In the genomic region with DNA sequence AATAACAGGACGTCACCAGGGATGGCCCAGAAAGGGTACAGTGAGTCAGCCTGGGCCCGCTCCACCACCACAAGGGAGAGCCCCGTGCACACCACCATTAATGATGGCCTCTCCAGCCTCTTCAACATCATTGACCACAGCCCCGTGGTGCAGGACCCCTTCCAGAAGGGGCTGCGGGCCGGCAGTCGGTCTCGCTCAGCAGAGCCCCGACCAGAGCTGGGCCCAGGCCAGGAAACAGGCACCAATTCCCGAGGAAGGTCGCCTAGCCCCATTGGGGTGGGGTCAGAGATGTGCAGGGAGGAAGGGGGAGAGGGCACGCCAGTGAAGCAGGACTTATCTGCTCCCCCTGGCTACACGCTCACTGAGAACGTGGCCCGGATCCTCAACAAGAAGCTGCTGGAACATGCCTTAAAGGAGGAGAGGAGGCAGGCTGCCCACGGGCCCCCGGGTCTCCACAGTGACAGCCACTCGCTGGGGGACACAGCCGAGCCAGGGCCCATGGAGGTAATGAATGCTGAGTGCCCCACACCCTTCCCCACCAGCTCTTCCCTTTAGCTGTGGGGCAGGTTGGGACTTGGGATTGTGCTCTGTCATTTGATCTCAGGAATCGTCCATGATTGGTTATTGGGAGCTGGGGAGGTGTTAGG, we compare ENCODE assay signal across 20 cellular contexts.
A peak's percentile ranks its signal among the peaks of the same experiment; 100 is the strongest.
DNase-seq lines count a peak whose midpoint lies in the region; FAIRE-seq and TF ChIP-seq lines count a peak whose summit lies in the region.
"Had no signal": no experiment of that assay in that cellular context is flagged by ENCODE, and none has a peak within 500 bp of the region (broad histone marks: within the 10 kb centered on the region; RNA-seq: fewer than 3 reads in every experiment).

No MANE protein-coding gene starts in this region.

- no peak overlapping the region for H4K5ac ChIP-seq in mesendoderm (ENCODE audit: low read length)

- H3K14ac ChIP-seq in neuronal stem cell (ENCODE audit: low read length), result no peak overlapping the region

- H4K8ac ChIP-seq in neuronal stem cell (ENCODE audit: low read depth, low read length) (no peak overlapping the region), mesendoderm (ENCODE audit: low read depth, low read length) (no peak overlapping the region)

- no peak overlapping the region for H3K23ac ChIP-seq in neuronal stem cell (ENCODE audit: low read depth, low read length, poor library complexity)
- H3K23ac ChIP-seq in mesendoderm (ENCODE audit: low read length), result no peak overlapping the region

- TF ChIP-seq CTCF in bronchial epithelial cell (IDR thresholded peaks at IDR 0.05; ENCODE audit: insufficient read depth, low read length, severe bottlenecking) (no peak), coronary artery (IDR thresholded peaks at IDR 0.05) (no peak)

- no peaks in the 10 kb centered on the region for H3K9me3 ChIP-seq in BLaER1
- peaks cover 0 to 14% of the 10 kb centered on the region in 2 donors for H3K9me3 ChIP-seq in neuronal stem cell (replicated peaks in 1 of 2; ENCODE audit: control insufficient read depth in 2 of 2, insufficient read depth in 1 of 2, low read depth in 1 of 2, low read length in 2 of 2)
- H3K9me3 ChIP-seq: Caco-2 had no signal

- FAIRE-seq in bronchial epithelial cell (lab: Jason Lieb, UNC), result no peak
- FAIRE-seq: D721Med, H1, HepG2 had no signal

- no peaks in the 10 kb centered on the region for H3K36me3 Mint-ChIP-seq in immature natural killer cell

- H3K9me3 Mint-ChIP-seq in immature natural killer cell, result no peaks in the 10 kb centered on the region
- H3K9me3 Mint-ChIP-seq: CD4-positive, alpha-beta T cell; IgD-negative memory B cell had no signal

- no CpG with 5 or more reads among the region's 20 CpGs for WGBS in neuronal stem cell (ENCODE audit: extremely low coverage in 2 of 2, insufficient read length in 2 of 2, insufficient replicate concordance in 1 of 2), 2 donors
- WGBS in mesendoderm (ENCODE audit: extremely low coverage, insufficient coverage, low lambda C conversion rate), result no CpG with 5 or more reads among the region's 20 CpGs

- H2AK5ac ChIP-seq in neuronal stem cell (ENCODE audit: low read depth, low read length) (no peak overlapping the region), mesendoderm (ENCODE audit: low read length) (no peak overlapping the region)

- H4K20me1 ChIP-seq in BLaER1, result peaks cover 100% of the 10 kb centered on the region

- H3K4me3 ChIP-seq in BLaER1 (no peak overlapping the region), bronchial epithelial cell (ENCODE audit: low read depth, low read length) (no peak overlapping the region), neuronal stem cell (ENCODE audit: low read length in 2 of 2) (no peak overlapping the region), coronary artery (no peak overlapping the region), mesendoderm (ENCODE audit: low read length) (no peak overlapping the region)

- H2BK15ac ChIP-seq in neuronal stem cell (ENCODE audit: low read length) (no peak overlapping the region), mesendoderm (replicated peaks; ENCODE audit: low read depth) (no peak overlapping the region)

- H3K4me1 Mint-ChIP-seq in immature natural killer cell, result no peaks in the 10 kb centered on the region
- H3K4me1 Mint-ChIP-seq: IgD-negative memory B cell had no signal

- peak; percentile 22 for DNase-seq in NCI-H2171 treated with DMSO at 0.1 percent for 48 hours (lab: John Stamatoyannopoulos, UW)
- DNase-seq in NCI-H2171 (lab: John Stamatoyannopoulos, UW), result no peak
- DNase-seq in bronchial epithelial cell (ENCODE audit: low read depth), result peak; percentile 29
- DNase-seq in neuronal stem cell (ENCODE audit: low spot score), result no peak
- no peak for DNase-seq in coronary artery (ENCODE audit: low spot score)
- no peak for DNase-seq in mesendoderm
- no peak for DNase-seq in immature natural killer cell
- DNase-seq: 8988T; Caco-2; CD4-positive, alpha-beta T cell; DMS79 treated with DMSO at 0.1 percent for 48 hours; GF-D8; H9 had no signal

- no peak overlapping the region for H3K56ac ChIP-seq in mesendoderm (ENCODE audit: low read length)

- H3K4me3 Mint-ChIP-seq in immature natural killer cell, result no peak overlapping the region
- H3K4me3 Mint-ChIP-seq: B cell; CD4-positive, alpha-beta T cell; H9; IgD-negative memory B cell had no signal

- H2AFZ ChIP-seq in neuronal stem cell (ENCODE audit: low read length), result no peak overlapping the region

- no peak overlapping the region for H2BK120ac ChIP-seq in neuronal stem cell (ENCODE audit: low read depth, low read length)
- H2BK120ac ChIP-seq in mesendoderm (ENCODE audit: low read depth, low read length), result no peak overlapping the region

- H3K4ac ChIP-seq in neuronal stem cell (ENCODE audit: low read length) (no peak overlapping the region), mesendoderm (ENCODE audit: low read depth, low read length) (no peak overlapping the region)

- H3K36me3 ChIP-seq in BLaER1, result peaks cover 93% of the 10 kb centered on the region
- peaks cover 9% of the 10 kb centered on the region for H3K36me3 ChIP-seq in bronchial epithelial cell (ENCODE audit: control insufficient read depth, insufficient read depth, low read length)
- H3K36me3 ChIP-seq in neuronal stem cell (replicated peaks in 1 of 2; ENCODE audit: control insufficient read depth in 2 of 2, insufficient read depth in 2 of 2, low read length in 2 of 2), result peaks cover 2 to 58% of the 10 kb centered on the region in 2 donors
- no peaks in the 10 kb centered on the region for H3K36me3 ChIP-seq in mesendoderm (ENCODE audit: control insufficient read depth, insufficient read depth, low read length)

- H3K4me1 ChIP-seq in BLaER1 (peaks cover 83% of the 10 kb centered on the region), neuronal stem cell (ENCODE audit: control insufficient read depth in 2 of 2, insufficient read depth in 1 of 2, low read depth in 1 of 2, low read length in 2 of 2) (peaks cover 0 to 6% of the 10 kb centered on the region in 2 donors), mesendoderm (ENCODE audit: control insufficient read depth, low read depth, low read length) (no peaks in the 10 kb centered on the region)
- H3K4me1 ChIP-seq: Caco-2 had no signal

- peaks cover 0 to 6% (median 3%) of the 10 kb centered on the region in 3 donors for H3K27me3 Mint-ChIP-seq in immature natural killer cell (ENCODE audit: low read depth in 3 of 3)
- H3K27me3 Mint-ChIP-seq: CD4-positive, alpha-beta T cell had no signal

- H3K79me2 ChIP-seq in mesendoderm (ENCODE audit: control insufficient read depth, insufficient read depth, low read length), result no peaks in the 10 kb centered on the region

- no peaks in the 10 kb centered on the region for H3K27me3 ChIP-seq in BLaER1
- no peaks in the 10 kb centered on the region for H3K27me3 ChIP-seq in bronchial epithelial cell (ENCODE audit: control insufficient read depth, insufficient read depth, low read length)
- no peaks in the 10 kb centered on the region for H3K27me3 ChIP-seq in neuronal stem cell (ENCODE audit: control insufficient read depth in 3 of 3, insufficient read depth in 3 of 3, low read depth in 1 of 3, low read length in 3 of 3)
- H3K27me3 ChIP-seq in mesendoderm (ENCODE audit: insufficient read depth, low read length, poor library complexity), result no peaks in the 10 kb centered on the region

- H4K91ac ChIP-seq in neuronal stem cell (ENCODE audit: low read depth, low read length, poor library complexity), result no peak overlapping the region

- H3K79me1 ChIP-seq in neuronal stem cell (ENCODE audit: low read depth, low read length) (no peaks in the 10 kb centered on the region), mesendoderm (ENCODE audit: low read length) (no peaks in the 10 kb centered on the region)

- no peak overlapping the region for H3K27ac Mint-ChIP-seq in immature natural killer cell
- H3K27ac Mint-ChIP-seq: B cell; CD4-positive, alpha-beta T cell; IgD-negative memory B cell had no signal

- H3K18ac ChIP-seq in neuronal stem cell (ENCODE audit: low read length) (no peak overlapping the region), mesendoderm (ENCODE audit: low read length) (no peak overlapping the region)

- H2BK12ac ChIP-seq in neuronal stem cell (ENCODE audit: low read length), result no peak overlapping the region

- H2BK5ac ChIP-seq in neuronal stem cell (ENCODE audit: low read length), result peak overlapping the region; percentile 33
- H2BK5ac ChIP-seq in mesendoderm (ENCODE audit: low read length), result no peak overlapping the region

- no peak overlapping the region for H3K9ac ChIP-seq in BLaER1
- no peak overlapping the region for H3K9ac ChIP-seq in neuronal stem cell (ENCODE audit: low read depth, low read length, poor library complexity)
- H3K9ac ChIP-seq in mesendoderm (ENCODE audit: low read length), result no peak overlapping the region

- H3K4me2 ChIP-seq in BLaER1 (peak overlapping the region; percentile 76), neuronal stem cell (ENCODE audit: insufficient read depth, low read length, poor library complexity, severe bottlenecking) (no peak overlapping the region), mesendoderm (ENCODE audit: low read length) (no peak overlapping the region)

- H3K27ac ChIP-seq in BLaER1, result peak overlapping the region; percentile 44; the same call in 1 of the 2 replicates
- no peak overlapping the region for H3K27ac ChIP-seq in neuronal stem cell (replicated peaks; ENCODE audit: low read length)
- H3K27ac ChIP-seq in coronary artery, result no peak overlapping the region
- H3K27ac ChIP-seq in mesendoderm (ENCODE audit: low read depth, low read length), result no peak overlapping the region
- H3K27ac ChIP-seq: C4-2B had no signal

Comparison
In these comparisons a context has a peak if more than half of its experiments do, and no peak if none do; other contexts are left out.
1. DNase-seq: peak in NCI-H2171 treated with DMSO at 0.1 percent for 48 hours (single experiment) and bronchial epithelial cell (single experiment); none in NCI-H2171 (single experiment), neuronal stem cell (single experiment), coronary artery (single experiment), mesendoderm (single experiment) and immature natural killer cell (0 of 3).